ENCODE assay signal across 19 cellular contexts in the genomic region with DNA sequence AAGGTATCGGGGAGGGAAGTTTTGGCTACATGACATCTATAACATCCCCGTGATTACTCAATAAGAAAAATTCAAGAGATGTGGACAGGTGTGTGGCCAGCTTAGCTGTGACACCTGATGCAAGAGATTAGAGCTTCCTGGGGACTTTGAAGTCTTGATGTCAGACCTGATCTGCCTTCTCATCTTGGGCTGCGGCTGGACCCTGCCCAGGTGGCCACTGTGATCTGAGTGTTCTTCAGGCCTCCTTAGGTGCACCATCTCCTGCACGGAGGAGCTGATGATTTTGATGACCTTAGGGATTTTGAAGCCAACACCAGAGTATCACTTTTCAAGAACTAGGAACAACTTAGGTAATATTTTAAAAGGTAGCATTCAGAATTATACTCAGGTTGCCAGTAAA.
DNase-seq lines count a peak whose midpoint lies in the region; ATAC-seq, FAIRE-seq and TF ChIP-seq lines count a peak whose summit lies in the region.
"Had no signal": no experiment of that assay in that cellular context is flagged by ENCODE, and none has a peak within 500 bp of the region (broad histone marks: within the 10 kb centered on the region; RNA-seq: fewer than 3 reads in every experiment).

No MANE protein-coding gene starts in this region.

- H3K4me1 ChIP-seq in heart left ventricle (peaks cover 10 to 62% (median 34%) of the 10 kb centered on the region in 12 donors), psoas muscle (peaks cover 75% of the 10 kb centered on the region), aorta (ENCODE audit: control insufficient read depth in 1 of 2, insufficient read depth in 2 of 2, low read length in 2 of 2) (peaks cover 13 to 26% of the 10 kb centered on the region in 2 donors)

- peak overlapping the region in 10 of 12 donors; percentile 18 to 81 (median 70) for H3K27ac ChIP-seq in heart left ventricle
- peak overlapping the region; percentile 76 for H3K27ac ChIP-seq in epithelial cell of prostate
- peak overlapping the region; percentile 58 for H3K27ac ChIP-seq in psoas muscle
- H3K27ac ChIP-seq in aorta (ENCODE audit: low read depth in 1 of 2, low read length in 2 of 2) = peak overlapping the region; percentile 93 to 98
- H3K27ac ChIP-seq: BLaER1 treated with 17β-estradiol and CSF1 and Interleukin-3, amounts not matched to agents 10 nM and 100 nM had no signal

- no peak for TF ChIP-seq POLR2A in heart left ventricle (IDR thresholded peaks at IDR 0.05)

- 91 to 98% (median 95%) methylated on average over 4 of the region's 4 CpGs for WGBS in heart left ventricle, 4 donors
- 42 to 61% (median 57%) methylated on average over 4 of the region's 4 CpGs for WGBS in psoas muscle, 3 donors
- WGBS in aorta, 2 donors = 80 to 84% methylated on average over 4 of the region's 4 CpGs

- H3K27me3 ChIP-seq in heart left ventricle = no peaks in the 10 kb centered on the region
- no peaks in the 10 kb centered on the region for H3K27me3 ChIP-seq in psoas muscle (ENCODE audit: insufficient read depth in 3 of 3, low read length in 2 of 3)
- no peaks in the 10 kb centered on the region for H3K27me3 ChIP-seq in aorta (ENCODE audit: control insufficient read depth in 1 of 2, insufficient read depth in 2 of 2, low read length in 1 of 2)
- H3K27me3 ChIP-seq: BLaER1 treated with 17β-estradiol and CSF1 and Interleukin-3, amounts not matched to agents 10 nM and 100 nM; suprapubic skin had no signal

- H3K36me3 ChIP-seq in heart left ventricle (peaks cover 0 to 51% (median 33%) of the 10 kb centered on the region in 9 donors), psoas muscle (ENCODE audit: insufficient read depth in 1 of 2, low read depth in 1 of 2) (peaks cover 0 to 43% of the 10 kb centered on the region in 2 donors), aorta (ENCODE audit: control insufficient read depth in 1 of 2, insufficient read depth in 2 of 2, low read length in 1 of 2) (peaks cover 2 to 3% of the 10 kb centered on the region in 2 donors)

- no peak for ATAC-seq in heart left ventricle
- ATAC-seq in left cardiac atrium = no peak
- ATAC-seq in psoas muscle = peak in 2 of 4 donors; percentile 20 to 37
- no peak for ATAC-seq in aorta (ENCODE audit: low FRiP score)
- ATAC-seq: activated CD4-positive, alpha-beta T cell treated with anti-CD3 and anti-CD28 coated beads for 36 hours had no signal

- FAIRE-seq in D721Med (lab: Jason Lieb, UNC) = no peak

- intact Hi-C loops in heart left ventricle (cut with DNase I) (no loop called here), left cardiac atrium (cut with DNase I) (no loop called here), psoas muscle (cut with DNase I) (no loop called here), aorta (cut with DNase I) (no loop called here)

- H3K9me3 ChIP-seq in heart left ventricle (no peaks in the 10 kb centered on the region), psoas muscle (no peaks in the 10 kb centered on the region), aorta (ENCODE audit: control insufficient read depth, low read length) (no peaks in the 10 kb centered on the region)
- H3K9me3 ChIP-seq: suprapubic skin had no signal

- no peak for TF ChIP-seq CTCF in heart left ventricle (IDR thresholded peaks at IDR 0.05)
- TF ChIP-seq CTCF in psoas muscle (IDR thresholded peaks at IDR 0.05) = no peak
- TF ChIP-seq CTCF in D721Med (IDR thresholded peaks at IDR 0.05; ENCODE audit: insufficient read depth, missing control alignments) = no peak

- DNase-seq in heart left ventricle = no peak
- no peak for DNase-seq in left cardiac atrium
- DNase-seq in epithelial cell of prostate (ENCODE audit: low read depth, low spot score) = no peak
- DNase-seq in psoas muscle = no peak
- DNase-seq in aorta = no peak
- DNase-seq in NOMO-1 (lab: John Stamatoyannopoulos, UW; ENCODE audit: unreplicated experiment in 2 of 2) = no peak
- DNase-seq in D721Med (ENCODE audit: insufficient read length, low spot score) = no peak
- DNase-seq in NCI-H82 (lab: John Stamatoyannopoulos, UW) = no peak
- DNase-seq: 8988T; activated CD4-positive, alpha-beta T cell treated with anti-CD3 and anti-CD28 coated beads for 36 hours; activated CD8-positive, alpha-beta memory T cell treated with anti-CD3 and anti-CD28 coated beads, Interleukin-2, amount 50 U/mL, for 4 hours; activated naive CD4-positive, alpha-beta T cell; erythroblast; islet precursor cell; midbrain; NCI-H226; stimulated activated CD4-positive, alpha-beta T cell treated with anti-CD3 and anti-CD28 coated beads, Interleukin-4, amount 100 ng/mL, for 24 hours had no signal

- no peak overlapping the region for H3K4me3 ChIP-seq in heart left ventricle
- no peak overlapping the region for H3K4me3 ChIP-seq in psoas muscle
- no peak overlapping the region for H3K4me3 ChIP-seq in aorta (ENCODE audit: low read length in 2 of 2)
- H3K4me3 ChIP-seq: BLaER1 treated with 17β-estradiol and CSF1 and Interleukin-3, amounts not matched to agents 10 nM and 100 nM; suprapubic skin had no signal
